Comparison of ENCODE assay signal across 1 cellular context in genomic region chr15:69725210-69725609, GRCh38.
TF ChIP-seq lines count a peak whose summit lies in the region.

No MANE protein-coding gene starts in this region.

TF ChIP-seq in H1, 55 proteins besides CTCF, POLR2A, EP300 and RAD21:
- TF ChIP-seq RFX5 (IDR thresholded peaks at IDR 0.05; ENCODE audit: borderline replicate concordance, low read depth, low read length) (no peak), KDM1A (IDR thresholded peaks at IDR 0.05; ENCODE audit: borderline replicate concordance, low read length) (no peak), RBBP5 (IDR thresholded peaks at IDR 0.05; ENCODE audit: borderline replicate concordance, low read depth, low read length) (no peak), BRCA1 (IDR thresholded peaks at IDR 0.05; ENCODE audit: low read depth, low read length) (no peak), BCL11A (IDR thresholded peaks at IDR 0.05; ENCODE audit: low read depth in 2 of 2, low read length in 2 of 2) (no peak), NANOG (IDR thresholded peaks at IDR 0.05; ENCODE audit: insufficient read depth, low read depth, low read length, poor library complexity, severe bottlenecking) (no peak), BACH1 (IDR thresholded peaks at IDR 0.05; ENCODE audit: low read length) (no peak), NRF1 (IDR thresholded peaks at IDR 0.05; ENCODE audit: low read depth, low read length) (no peak), JUN (IDR thresholded peaks at IDR 0.05; ENCODE audit: low read depth, low read length) (no peak), TCF12 (IDR thresholded peaks at IDR 0.05; ENCODE audit: low read depth, low read length) (no peak), KDM5A (IDR thresholded peaks at IDR 0.05; ENCODE audit: low read length) (no peak), CHD2 (IDR thresholded peaks at IDR 0.05; ENCODE audit: low read length) (no peak), CBX8 (IDR thresholded peaks at IDR 0.05; ENCODE audit: borderline replicate concordance, low read depth, low read length) (no peak), MAFK (IDR thresholded peaks at IDR 0.05; ENCODE audit: low read depth, low read length) (no peak), HDAC2 (IDR thresholded peaks at IDR 0.05; ENCODE audit: borderline replicate concordance in 1 of 2, low read depth in 2 of 2, low read length in 2 of 2) (no peak)
